ENCODE assay signal across 15 cellular contexts in the genomic region with DNA sequence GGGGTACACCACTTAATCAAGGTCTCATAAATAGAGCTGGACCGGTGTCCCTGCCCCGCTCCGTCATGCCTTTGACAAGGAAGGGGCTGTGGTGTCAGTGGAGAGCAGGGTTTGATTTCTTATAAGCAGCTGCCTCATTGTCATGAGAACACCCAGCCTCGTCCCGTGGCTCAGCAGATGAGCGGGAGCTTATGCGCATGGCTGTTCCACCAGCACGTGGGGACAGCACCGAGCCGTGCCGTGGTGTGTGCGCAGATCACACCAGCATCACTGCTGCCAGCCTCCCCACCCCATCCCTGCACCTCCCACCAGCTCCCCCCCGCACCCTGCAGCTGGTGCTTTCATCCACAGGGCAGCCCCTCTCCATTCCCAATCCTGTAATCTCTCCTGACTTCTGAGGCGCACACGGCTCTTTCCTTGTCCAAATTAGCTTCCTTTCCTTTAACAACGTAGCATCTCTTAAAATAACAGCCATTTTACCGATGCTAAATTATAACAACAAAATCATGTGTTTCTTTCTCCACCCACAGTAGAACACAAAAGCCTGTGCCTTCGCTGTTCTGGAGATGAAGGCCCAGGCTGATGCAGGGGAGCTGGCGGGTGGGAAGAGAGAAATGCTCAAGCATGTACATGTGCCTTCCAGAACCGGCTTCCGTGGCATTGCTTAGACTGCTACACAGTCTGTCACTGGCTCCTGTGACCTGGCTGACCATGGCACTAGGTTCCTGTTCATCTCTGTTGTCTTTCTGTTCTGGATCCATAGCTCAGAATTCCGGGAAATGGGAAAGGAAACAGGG.
DNase-seq lines count a peak whose midpoint lies in the region; ATAC-seq and TF ChIP-seq lines count a peak whose summit lies in the region.
"Had no signal": no experiment of that assay in that cellular context is flagged by ENCODE, and none has a peak within 500 bp of the region (broad histone marks: within the 10 kb centered on the region; RNA-seq: fewer than 3 reads in every experiment).

No MANE protein-coding gene starts in this region.

- ATAC-seq in HG03175 (IDR thresholded peaks at IDR 0.05; ENCODE audit: unreplicated experiment) (no peak), HG03442 (IDR thresholded peaks at IDR 0.05; ENCODE audit: unreplicated experiment) (no peak)
- ATAC-seq: CD8-positive, alpha-beta T cell; GM23338 had no signal

- H3K9me3 ChIP-seq in OCI-LY3 (ENCODE audit: insufficient read depth, low read length) (no peaks in the 10 kb centered on the region), GM23248 (ENCODE audit: low read depth) (no peaks in the 10 kb centered on the region)

- H4K20me1 ChIP-seq in OCI-LY3 (ENCODE audit: insufficient read depth, low read length) (no peaks in the 10 kb centered on the region), GM23248 (ENCODE audit: insufficient read depth) (no peaks in the 10 kb centered on the region)

- no peaks in the 10 kb centered on the region for H3K9me3 Mint-ChIP-seq in endothelial cell (ENCODE audit: unreplicated experiment)
- H3K9me3 Mint-ChIP-seq: CD8-positive, alpha-beta T cell; GM23338 had no signal

- H3K79me2 ChIP-seq in OCI-LY3 (ENCODE audit: low read length) (no peaks in the 10 kb centered on the region), GM23248 (ENCODE audit: insufficient read depth) (no peaks in the 10 kb centered on the region)

- no peak overlapping the region for H3K27ac Mint-ChIP-seq in endothelial cell (ENCODE audit: unreplicated experiment)
- H3K27ac Mint-ChIP-seq: CD8-positive, alpha-beta T cell; GM23338 had no signal

- H3F3A ChIP-seq in GM23248 (ENCODE audit: insufficient read depth): no peaks in the 10 kb centered on the region

- peak overlapping the region; percentile 88 for H3K4me2 ChIP-seq in OCI-LY3 (ENCODE audit: low read length)
- H3K4me2 ChIP-seq in GM23248 (ENCODE audit: unreplicated experiment): no peak overlapping the region
- H3K4me2 ChIP-seq: GM23338 had no signal

- no peaks in the 10 kb centered on the region for H3K9me2 ChIP-seq in GM23248 (ENCODE audit: insufficient read depth)

- peak; percentile 61 for DNase-seq in Ammon's horn (ENCODE audit: low spot score)
- DNase-seq in endothelial cell (ENCODE audit: low spot score): no peak
- DNase-seq in posterior cingulate gyrus: peak in 6 of 10 donors; percentile 38 to 91 (median 68)
- no peak for DNase-seq in iPS-NIHi7 (ENCODE audit: extremely low spot score)
- DNase-seq in GM23248: no peak
- DNase-seq: CD8-positive, alpha-beta T cell; GDM1; NCI-H146; NCI-H2227 treated with DMSO at 0.1 percent for 48 hours; NCI-H526; NK-92 treated with Interleukin-12 subunit alpha and Interleukin-12 subunit beta, amount 100 ng/mL, for 24 hours had no signal

- H2AFZ ChIP-seq in OCI-LY3 (ENCODE audit: low read depth, low read length) (peak overlapping the region; percentile 43; the same call in 1 of the 2 replicates), GM23248 (no peak overlapping the region)
- H2AFZ ChIP-seq: GM23338 had no signal

- 83 to 87% methylated on average over 16 to 22 of the region's 22 CpGs for WGBS in GM23248 (ENCODE audit: low coverage in 1 of 2, low lambda C conversion rate in 2 of 2, missing lambda C conversion rate in 2 of 2), 2 experiments

- in situ Hi-C loops in GM23248 (cut with MboI): no loop called here

- peak overlapping the region; percentile 60 for H3K4me3 ChIP-seq in OCI-LY3 (ENCODE audit: low read length)
- H3K4me3 ChIP-seq in GM23248: no peak overlapping the region
- H3K4me3 ChIP-seq: GM23338 had no signal

- H3K36me3 ChIP-seq in OCI-LY3 (replicated peaks; ENCODE audit: low read depth, low read length): no peaks in the 10 kb centered on the region
- H3K36me3 ChIP-seq in GM23248 (ENCODE audit: low read depth): peaks cover 3% of the 10 kb centered on the region; the same call in 1 of the 2 replicates

- H3K4me1 Mint-ChIP-seq in endothelial cell (ENCODE audit: unreplicated experiment): peaks cover 2% of the 10 kb centered on the region
- H3K4me1 Mint-ChIP-seq: GM23338 had no signal

- intact Hi-C loops in posterior cingulate gyrus (cut with DNase I): no loop called here

- H3K27ac ChIP-seq in OCI-LY3 (ENCODE audit: low read length): peak overlapping the region; percentile 59
- no peak overlapping the region for H3K27ac ChIP-seq in GM23248

- peak overlapping the region; percentile 32 for H3K4me3 Mint-ChIP-seq in endothelial cell (ENCODE audit: unreplicated experiment)
- H3K4me3 Mint-ChIP-seq: CD8-positive, alpha-beta T cell; GM23338 had no signal

- H3K9ac ChIP-seq in OCI-LY3 (ENCODE audit: low read length): no peak overlapping the region
- H3K9ac ChIP-seq in GM23248: no peak overlapping the region

- H3K27me3 Mint-ChIP-seq in endothelial cell (ENCODE audit: unreplicated experiment): peaks cover 29% of the 10 kb centered on the region

- peaks cover 77% of the 10 kb centered on the region for H3K36me3 Mint-ChIP-seq in endothelial cell (ENCODE audit: low read depth, unreplicated experiment)
- H3K36me3 Mint-ChIP-seq: CD8-positive, alpha-beta T cell had no signal

- no peak for TF ChIP-seq CTCF in OCI-LY3 (IDR thresholded peaks at IDR 0.05; ENCODE audit: low read depth, low read length)
- TF ChIP-seq CTCF in endothelial cell (IDR thresholded peaks at IDR 0.05; ENCODE audit: unreplicated experiment): no peak

- H3K27me3 ChIP-seq in OCI-LY3 (ENCODE audit: low read depth, low read length): peaks cover 70% of the 10 kb centered on the region
- H3K27me3 ChIP-seq in GM23248 (replicated peaks; ENCODE audit: insufficient read depth): no peaks in the 10 kb centered on the region

- H3K4me1 ChIP-seq in OCI-LY3 (ENCODE audit: low read length): peaks cover 45% of the 10 kb centered on the region
- no peaks in the 10 kb centered on the region for H3K4me1 ChIP-seq in GM23248 (ENCODE audit: insufficient read depth)

Comparison
In these comparisons a context has a peak if more than half of its experiments do, and no peak if none do; other contexts are left out.
1. DNase-seq: peak in Ammon's horn (single experiment) and posterior cingulate gyrus (6 of 10); none in endothelial cell (single experiment), iPS-NIHi7 (single experiment) and GM23248 (single experiment).